1 cellular context compared by ENCODE assay signal in genomic region chr2:189782221-189782671, GRCh38.
TF ChIP-seq lines count a peak whose summit lies in the region.

No MANE protein-coding gene starts in this region.

TF ChIP-seq in HepG2, 621 proteins besides CTCF, POLR2A, EP300 and RAD21 (continued from another document):
- TF ChIP-seq MAFF (IDR thresholded peaks at IDR 0.05; ENCODE audit: low read depth, low read length), result peak; percentile 91
- no peak for TF ChIP-seq NCOA5 (CRISPR knock-in tag; IDR thresholded peaks at IDR 0.05)
- TF ChIP-seq ZFY (CRISPR knock-in tag; IDR thresholded peaks at IDR 0.05), result no peak
- TF ChIP-seq REXO4 (CRISPR knock-in tag; IDR thresholded peaks at IDR 0.05; ENCODE audit: borderline replicate concordance), result no peak
- TF ChIP-seq MIXL1 (CRISPR knock-in tag; IDR thresholded peaks at IDR 0.05), result no peak
- no peak for TF ChIP-seq ZNF883 (CRISPR knock-in tag; IDR thresholded peaks at IDR 0.05; ENCODE audit: not compliant biosample characterization)
